In genomic region chr10:103584216-103585010, GRCh38 we compare ENCODE assay signal across 8 cellular contexts.
DNase-seq lines count a peak whose midpoint lies in the region; ATAC-seq and TF ChIP-seq lines count a peak whose summit lies in the region.

No MANE protein-coding gene starts in this region.

- no peaks in the 10 kb centered on the region for H3K27me3 ChIP-seq in CD4-positive, alpha-beta memory T cell (ENCODE audit: insufficient read depth, low read length)
- H3K27me3 ChIP-seq in mucosa of rectum (ENCODE audit: control insufficient read depth in 2 of 2, insufficient read depth in 2 of 2, low read length in 2 of 2): no peaks in the 10 kb centered on the region

- intact Hi-C loops in CD4-positive, alpha-beta memory T cell (cut with micrococcal nuclease): loop anchor here (1.0 kb wide), 1 partner anchor 537 kb away; no protein-coding TSS in a partner anchor

- H3K27ac Mint-ChIP-seq in CD4-positive, alpha-beta memory T cell: peak overlapping the region; percentile 88 to 99 (median 93)
- H3K27ac Mint-ChIP-seq in T-cell (peak overlapping the region; percentile 93 to 97), progenitor cell of endocrine pancreas (no peak overlapping the region)
- peak overlapping the region; percentile 6 to 76 for H3K27ac Mint-ChIP-seq in stimulated activated naive CD8-positive, alpha-beta T cell treated with anti-CD3 and anti-CD28 coated beads, Interleukin-15, amount 100 ng/mL, for 72 hours

- peak overlapping the region; percentile 63 to 70 for H3K4me3 ChIP-seq in CD4-positive, alpha-beta memory T cell (ENCODE audit: low read length in 2 of 2)
- peak overlapping the region; percentile 56 to 57 for H3K4me3 ChIP-seq in mucosa of rectum (ENCODE audit: low read length in 2 of 2)

- peak overlapping the region; percentile 62 for H3K27ac ChIP-seq in CD4-positive, alpha-beta memory T cell (ENCODE audit: low read depth, low read length)
- H3K27ac ChIP-seq in mucosa of rectum (ENCODE audit: low read depth in 2 of 2, low read length in 2 of 2): peak overlapping the region in 1 of 2 donors; percentile 9

- H3K4me1 ChIP-seq in CD4-positive, alpha-beta memory T cell (ENCODE audit: insufficient read depth, low read length): peaks cover 15% of the 10 kb centered on the region
- H3K4me1 ChIP-seq in mucosa of rectum (ENCODE audit: control insufficient read depth in 2 of 2, insufficient read depth in 2 of 2, low read length in 2 of 2): peaks cover 0 to under 1% of the 10 kb centered on the region in 2 donors

- TF ChIP-seq CTCF in progenitor cell of endocrine pancreas (IDR thresholded peaks at IDR 0.05; ENCODE audit: unreplicated experiment): no peak

- H3K9me3 Mint-ChIP-seq in CD4-positive, alpha-beta memory T cell: no peaks in the 10 kb centered on the region
- H3K9me3 Mint-ChIP-seq in T-cell: peaks cover 0 to 4% (median 0%) of the 10 kb centered on the region in 3 donors
- no peaks in the 10 kb centered on the region for H3K9me3 Mint-ChIP-seq in stimulated activated naive CD8-positive, alpha-beta T cell treated with anti-CD3 and anti-CD28 coated beads, Interleukin-15, amount 100 ng/mL, for 72 hours
- peaks cover 4% of the 10 kb centered on the region for H3K9me3 Mint-ChIP-seq in progenitor cell of endocrine pancreas (ENCODE audit: low read depth)

- H3K9me3 ChIP-seq in CD4-positive, alpha-beta memory T cell (ENCODE audit: control insufficient read depth in 1 of 2, low read length in 2 of 2): no peaks in the 10 kb centered on the region
- no peaks in the 10 kb centered on the region for H3K9me3 ChIP-seq in mucosa of rectum (ENCODE audit: control insufficient read depth in 2 of 2, low read length in 2 of 2)

- no peaks in the 10 kb centered on the region for H3K36me3 Mint-ChIP-seq in CD4-positive, alpha-beta memory T cell
- H3K36me3 Mint-ChIP-seq in T-cell (peaks cover 2% of the 10 kb centered on the region), progenitor cell of endocrine pancreas (ENCODE audit: insufficient read depth) (peaks cover 23% of the 10 kb centered on the region)

- no peaks in the 10 kb centered on the region for H3K27me3 Mint-ChIP-seq in CD4-positive, alpha-beta memory T cell
- H3K27me3 Mint-ChIP-seq in T-cell (no peaks in the 10 kb centered on the region), progenitor cell of endocrine pancreas (no peaks in the 10 kb centered on the region)
- no peaks in the 10 kb centered on the region for H3K27me3 Mint-ChIP-seq in stimulated activated naive CD8-positive, alpha-beta T cell treated with anti-CD3 and anti-CD28 coated beads, Interleukin-15, amount 100 ng/mL, for 72 hours

- peak; percentile 82 to 89 (median 86) for ATAC-seq in T-cell (replicated peaks in 1 of 4)
- peak; percentile 80 for ATAC-seq in stimulated activated naive CD8-positive, alpha-beta T cell treated with anti-CD3 and anti-CD28 coated beads, Interleukin-15, amount 100 ng/mL, for 72 hours
- ATAC-seq in HG03378 (IDR thresholded peaks at IDR 0.05; ENCODE audit: unreplicated experiment): no peak

- H3K9ac ChIP-seq in mucosa of rectum (ENCODE audit: low read depth in 1 of 2, low read length in 2 of 2): no peak overlapping the region

- H3K4me3 Mint-ChIP-seq in CD4-positive, alpha-beta memory T cell: peak overlapping the region; percentile 89 to 96 (median 92)
- H3K4me3 Mint-ChIP-seq in T-cell: peak overlapping the region; percentile 81 to 93 (median 89)
- peak overlapping the region; percentile 82 for H3K4me3 Mint-ChIP-seq in stimulated activated naive CD8-positive, alpha-beta T cell treated with anti-CD3 and anti-CD28 coated beads, Interleukin-15, amount 100 ng/mL, for 72 hours
- H3K4me3 Mint-ChIP-seq in progenitor cell of endocrine pancreas (ENCODE audit: low read depth): no peak overlapping the region

- no peaks in the 10 kb centered on the region for H3K36me3 ChIP-seq in CD4-positive, alpha-beta memory T cell (ENCODE audit: insufficient read depth, low read length)
- H3K36me3 ChIP-seq in mucosa of rectum (ENCODE audit: control insufficient read depth in 2 of 2, insufficient read depth in 2 of 2, low read length in 2 of 2): peaks cover 0 to 4% of the 10 kb centered on the region in 2 donors

- peaks cover 7 to 25% (median 16%) of the 10 kb centered on the region in 4 donors for H3K4me1 Mint-ChIP-seq in CD4-positive, alpha-beta memory T cell
- H3K4me1 Mint-ChIP-seq in T-cell (peaks cover 14 to 28% (median 14%) of the 10 kb centered on the region in 3 donors), progenitor cell of endocrine pancreas (ENCODE audit: low read depth) (peaks cover 12% of the 10 kb centered on the region)
- H3K4me1 Mint-ChIP-seq in stimulated activated naive CD8-positive, alpha-beta T cell treated with anti-CD3 and anti-CD28 coated beads, Interleukin-15, amount 100 ng/mL, for 72 hours: peaks cover 12% of the 10 kb centered on the region

- POLR2A ChIA-PET in CD4-positive, alpha-beta memory T cell (lab: Charles Lee; ENCODE audit: partially characterized antibody): interaction anchor here (0.8 to 3.2 kb wide), 15 partner anchors 8 to 684 kb away, joined by 3 to 22 read pairs (median 4); partner anchors contain the start of genes GSTO2, NEURL1, SFR1 and SLK
- POLR2A ChIA-PET in T-cell (lab: Charles Lee): no interaction called here

- CTCF ChIA-PET in CD4-positive, alpha-beta memory T cell (lab: Charles Lee; ENCODE audit: partially characterized antibody): interaction anchor here (0.8 to 1.4 kb wide), 3 partner anchors 10 to 538 kb away, joined by 3 to 6 read pairs (median 4); partner anchors contain the start of gene SFR1
- CTCF ChIA-PET in T-cell (lab: Charles Lee): interaction anchor here in 1 of 2 donors (1.1 kb wide), 1 partner anchor 94 kb away, joined by 3 read pairs; no protein-coding TSS in a partner anchor

- DNase-seq in CD4-positive, alpha-beta memory T cell: peak; percentile 60 to 75 (median 66)
- peak; percentile 48 to 83 (median 74) for DNase-seq in T-cell
- DNase-seq in astrocyte of the hippocampus (ENCODE audit: low read depth, low spot score): peak; percentile 30
- peak; percentile 36 to 60 for DNase-seq in stimulated activated naive CD8-positive, alpha-beta T cell treated with anti-CD3 and anti-CD28 coated beads, Interleukin-15, amount 100 ng/mL, for 72 hours
- no peak for DNase-seq in T1000 (lab: John Stamatoyannopoulos, UW)
- DNase-seq in progenitor cell of endocrine pancreas (ENCODE audit: low spot score, unreplicated experiment): no peak

Comparison
In these comparisons a context has a peak if more than half of its experiments do, and no peak if none do; other contexts are left out.
1. DNase-seq: peak in CD4-positive, alpha-beta memory T cell (5 of 5), T-cell (34 of 34), astrocyte of the hippocampus (single experiment) and stimulated activated naive CD8-positive, alpha-beta T cell treated with anti-CD3 and anti-CD28 coated beads, Interleukin-15, amount 100 ng/mL, for 72 hours (2 of 2); none in T1000 (single experiment) and progenitor cell of endocrine pancreas (single experiment).